Comparison of ENCODE assay signal across 8 cellular contexts in genomic region chr4:15457401-15458201, GRCh38. TPM values are rescaled to one million over a fixed set of nuclear protein-coding genes. Genes with fewer than 3 reads are reported as not detected.
DNase-seq lines count a peak whose midpoint lies in the region; ATAC-seq and TF ChIP-seq lines count a peak whose summit lies in the region.

No MANE protein-coding gene starts in this region.

- CTCF ChIA-PET in MCF 10A (lab: Yijun Ruan, JAX): interaction anchor here (0.5 to 6.8 kb wide), 53 partner anchors 10 to 1737 kb away, joined by 3 to 122 read pairs (median 4); partner anchors contain the start of genes C1QTNF7 and CC2D2A

- intact Hi-C loops in CD14-positive monocyte (cut with micrococcal nuclease) (loop anchor here (1.0 to 5.0 kb wide), 2 partner anchors 219 to 225 kb away; no protein-coding TSS in a partner anchor), MCF 10A (cut with micrococcal nuclease) (loop anchor here (1.0 to 10.0 kb wide), 3 partner anchors 219 to 453 kb away; partner anchors contain the start of gene CPEB2), transverse colon (cut with DNase I; ENCODE audit: low total_unique reads) (loop anchor here (2.0 kb wide), 1 partner anchor 221 kb away; no protein-coding TSS in a partner anchor)

- H3K9me3 Mint-ChIP-seq in CD14-positive monocyte (no peaks in the 10 kb centered on the region), MCF 10A (ENCODE audit: unreplicated experiment) (no peaks in the 10 kb centered on the region)

- peak; percentile 84 for TF ChIP-seq CTCF in CD14-positive monocyte (IDR thresholded peaks at IDR 0.05)
- TF ChIP-seq CTCF in MCF 10A (IDR thresholded peaks at IDR 0.05; ENCODE audit: unreplicated experiment): peak; percentile 60
- TF ChIP-seq CTCF in transverse colon (IDR thresholded peaks at IDR 0.05): peak; percentile 63 to 76 (median 69)

- H3K36me3 ChIP-seq in transverse colon: no peaks in the 10 kb centered on the region

- H3K4me3 Mint-ChIP-seq in CD14-positive monocyte (peak overlapping the region in 1 of 2 donors; percentile 59), MCF 10A (ENCODE audit: unreplicated experiment) (no peak overlapping the region)

- H3K4me1 ChIP-seq in transverse colon: peaks cover 0 to 10% (median 5%) of the 10 kb centered on the region in 4 donors

- in situ Hi-C loops in transverse colon (cut with MboI; ENCODE audit: low pct_ligation_motif_present in 1 of 4, low pct_unique_long_range_greater_than_20kb in 1 of 4, low sequenced_read_pairs in 3 of 4): loop anchor here (5.0 to 25.0 kb wide), 3 partner anchors 220 to 445 kb away; partner anchors contain the start of gene CPEB2 (in 1 of the 4)

- DNase-seq in CD14-positive monocyte (ENCODE audit: low spot score) (no peak), NCI-H2227 treated with DMSO at 0.1 percent for 48 hours (lab: John Stamatoyannopoulos, UW) (peak; percentile 5), MCF 10A (ENCODE audit: unreplicated experiment) (peak; percentile 44), kidney glomerular epithelial cell (lab: John Stamatoyannopoulos, UW) (peak; percentile 77), transverse colon (no peak), NCI-H1436 treated with DMSO at 0.1 percent for 48 hours (lab: John Stamatoyannopoulos, UW) (no peak)

- H3K27ac Mint-ChIP-seq in CD14-positive monocyte (peak overlapping the region in 5 of 7 donors; percentile 12 to 71 (median 56)), MCF 10A (ENCODE audit: low read depth, unreplicated experiment) (no peak overlapping the region)

- no peak for TF ChIP-seq POLR2A in transverse colon (IDR thresholded peaks at IDR 0.05)

- no peak overlapping the region for H3K4me3 ChIP-seq in transverse colon

- no peak for TF ChIP-seq EP300 in transverse colon (IDR thresholded peaks at IDR 0.05; ENCODE audit: low read depth)

- ATAC-seq in GM18861 (IDR thresholded peaks at IDR 0.05; ENCODE audit: unreplicated experiment) (peak; percentile 95), HG02973 (IDR thresholded peaks at IDR 0.05; ENCODE audit: unreplicated experiment) (peak; percentile 86)

- H3K27me3 ChIP-seq in transverse colon: no peaks in the 10 kb centered on the region

- H3K27me3 Mint-ChIP-seq in CD14-positive monocyte (ENCODE audit: low read depth in 3 of 3) (no peaks in the 10 kb centered on the region), MCF 10A (ENCODE audit: insufficient read depth, unreplicated experiment) (peaks cover 18% of the 10 kb centered on the region)

- H3K4me1 Mint-ChIP-seq in CD14-positive monocyte: peaks cover 39% of the 10 kb centered on the region
- peaks cover 8% of the 10 kb centered on the region for H3K4me1 Mint-ChIP-seq in MCF 10A (ENCODE audit: insufficient read depth, unreplicated experiment)

- WGBS in transverse colon (ENCODE audit: low coverage in 1 of 2), 2 donors: 26 to 33% methylated on average over 7 of the region's 7 CpGs

- POLR2A ChIA-PET in MCF 10A (lab: Yijun Ruan, JAX): interaction anchor here (0.9 to 1.9 kb wide), 4 partner anchors 60 to 819 kb away, joined by 3 to 8 read pairs (median 4); no protein-coding TSS in a partner anchor

- BruUV-seq in MCF 10A (replicated peaks; lab: Mats Ljungman, UMichigan): no TSS peak

- no peaks in the 10 kb centered on the region for H3K36me3 Mint-ChIP-seq in CD14-positive monocyte
- no peaks in the 10 kb centered on the region for H3K36me3 Mint-ChIP-seq in MCF 10A (ENCODE audit: insufficient read depth, unreplicated experiment)

- H3K27ac ChIP-seq in transverse colon: peak overlapping the region in 3 of 4 donors; percentile 20 to 64 (median 30)

- H3K9me3 ChIP-seq in transverse colon: no peaks in the 10 kb centered on the region

RNA-seq across cellular contexts. Expression of gene CC2D2A, which starts 12.1 kb away (rescaled TPM):
- 1 to 10 TPM; 1.9 to 2.5 TPM for polyA plus RNA-seq in CD14-positive monocyte
- total RNA-seq in MCF 10A (2022) (7.7 and 8.6 TPM in 2 replicates), transverse colon (10 to 100 TPM in 2 of 4 donors, 1 to 10 TPM in 2; 5.6 to 36.7 (median 9.6) TPM)

RNA-seq across cellular contexts. Expression of gene C1QTNF7, which starts 29.8 kb away (rescaled TPM):
- not detected for polyA plus RNA-seq in CD14-positive monocyte
- total RNA-seq in MCF 10A (2022) (not detected in 2 replicates), transverse colon (1 to 10 TPM in 3 of 4 donors, not detected in 1; 3.7 to 8.4 (median 3.7) TPM)

Comparison
In these comparisons a context has a peak if more than half of its experiments do, and no peak if none do; other contexts are left out.
1. DNase-seq: peak in NCI-H2227 treated with DMSO at 0.1 percent for 48 hours (single experiment), MCF 10A (single experiment) and kidney glomerular epithelial cell (single experiment); none in CD14-positive monocyte (single experiment), transverse colon (single experiment) and NCI-H1436 treated with DMSO at 0.1 percent for 48 hours (single experiment).
2. Peak in every context shown above with its lines, with median percentiles within 50 percentile points of each other: CTCF ChIP-seq.